ENCODE assay signal across 13 cellular contexts in the genomic region with DNA sequence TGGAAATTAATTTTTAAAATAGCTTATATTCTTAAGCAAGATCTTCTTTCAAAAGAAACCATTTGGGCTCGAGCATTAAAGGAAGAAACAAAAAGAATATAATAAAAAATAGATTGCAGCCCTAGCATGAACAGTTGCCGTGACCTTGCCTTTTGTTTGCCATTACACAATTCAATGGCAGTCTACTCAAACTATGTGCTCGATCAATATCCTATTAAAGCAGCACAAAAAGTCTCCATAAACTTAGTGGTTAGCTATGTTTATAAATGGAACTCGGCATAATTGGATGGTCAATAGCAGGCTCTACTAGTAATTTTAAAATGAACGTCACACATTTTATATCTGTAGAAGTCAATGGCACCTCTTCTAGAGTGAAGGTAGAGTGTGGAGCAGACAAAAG.
DNase-seq lines count a peak whose midpoint lies in the region; ATAC-seq, FAIRE-seq and TF ChIP-seq lines count a peak whose summit lies in the region.
"Had no signal": no experiment of that assay in that cellular context is flagged by ENCODE, and none has a peak within 500 bp of the region (broad histone marks: within the 10 kb centered on the region; RNA-seq: fewer than 3 reads in every experiment).

No MANE protein-coding gene starts in this region.

- no peaks in the 10 kb centered on the region for H3K27me3 Mint-ChIP-seq in osteocyte (ENCODE audit: unreplicated experiment)
- H3K27me3 Mint-ChIP-seq: naive thymus-derived CD8-positive, alpha-beta T cell had no signal

- peak overlapping the region; percentile 62 for H3K4me3 Mint-ChIP-seq in osteocyte (ENCODE audit: unreplicated experiment)
- H3K4me3 Mint-ChIP-seq: naive thymus-derived CD8-positive, alpha-beta T cell had no signal

- ATAC-seq in heart right ventricle, result no peak
- no peak for ATAC-seq in aorta (ENCODE audit: low FRiP score)
- ATAC-seq in HG02588 (IDR thresholded peaks at IDR 0.05; ENCODE audit: unreplicated experiment), result no peak
- ATAC-seq: naive thymus-derived CD8-positive, alpha-beta T cell had no signal

- H3K27ac Mint-ChIP-seq in osteocyte (ENCODE audit: unreplicated experiment), result peak overlapping the region; percentile 95
- H3K27ac Mint-ChIP-seq: naive thymus-derived CD8-positive, alpha-beta T cell had no signal

- dilution Hi-C loops in endothelial cell of umbilical vein (cut with MboI; ENCODE audit: extremely low pct_ligation_motif_present, low sequenced_read_pairs), result no loop called here

- intact Hi-C loops in heart right ventricle (cut with DNase I), result loop anchor here in 8 of 10 donors (2.0 to 10.0 kb wide), 12 partner anchors 87 to 288 kb away; partner anchors contain the start of gene NFIA (in 4 of the 8)
- intact Hi-C loops in cardiac septum (cut with DNase I), result loop anchor here (1.0 to 5.0 kb wide), 5 partner anchors 82 to 289 kb away; no protein-coding TSS in a partner anchor
- intact Hi-C loops in endothelial cell of umbilical vein (cut with micrococcal nuclease), result loop anchor here (1.0 to 10.0 kb wide), 16 partner anchors 19 to 1364 kb away; no protein-coding TSS in a partner anchor
- intact Hi-C loops in aorta (cut with DNase I), result loop anchor here (2.0 to 10.0 kb wide), 8 partner anchors 52 to 288 kb away; partner anchors contain the start of gene NFIA (in 2 of the 2)

- no peak overlapping the region for H2AFZ ChIP-seq in endothelial cell of umbilical vein (ENCODE audit: low read depth, low read length)

- H3K4me2 ChIP-seq in endothelial cell of umbilical vein (ENCODE audit: insufficient read depth, low read length), result peak overlapping the region; percentile 89
- H3K4me2 ChIP-seq: KMS-11 had no signal

- H3K27ac ChIP-seq in heart right ventricle (peak overlapping the region in 9 of 10 donors; percentile 44 to 86 (median 75)), endothelial cell of umbilical vein (ENCODE audit: insufficient read depth, low read depth, low read length) (peak overlapping the region; percentile 93), aorta (ENCODE audit: low read depth in 1 of 2, low read length in 2 of 2) (peak overlapping the region; percentile 36 to 75)
- H3K27ac ChIP-seq: KMS-11 had no signal

- POLR2A ChIA-PET in endothelial cell of umbilical vein (lab: Charles Lee), result no interaction called here

- no peak for TF ChIP-seq CTCF in heart right ventricle (IDR thresholded peaks at IDR 0.05)
- no peak for TF ChIP-seq CTCF in endothelial cell of umbilical vein (IDR thresholded peaks at IDR 0.05; ENCODE audit: extremely low read depth in 1 of 2, insufficient read depth in 1 of 2, low read depth in 1 of 2, low read length in 2 of 2)
- no peak for TF ChIP-seq CTCF in osteocyte (IDR thresholded peaks at IDR 0.05)

- 87 to 90% methylated on average over 5 of the region's 5 CpGs for WGBS in heart right ventricle, 2 donors
- WGBS in aorta, 2 donors, result 57 to 65% methylated on average over 5 of the region's 5 CpGs

- FAIRE-seq in endothelial cell of umbilical vein (lab: Jason Lieb, UNC), result no peak

- H3K36me3 ChIP-seq in heart right ventricle, result peaks cover 0 to 1% (median 0%) of the 10 kb centered on the region in 9 donors
- no peaks in the 10 kb centered on the region for H3K36me3 ChIP-seq in endothelial cell of umbilical vein (ENCODE audit: control insufficient read depth in 2 of 2, extremely low read depth in 1 of 2, insufficient read depth in 2 of 2, low read length in 2 of 2)
- H3K36me3 ChIP-seq in aorta (ENCODE audit: control insufficient read depth in 1 of 2, insufficient read depth in 2 of 2, low read length in 1 of 2), result no peaks in the 10 kb centered on the region

- peaks cover 2% of the 10 kb centered on the region for H3K79me2 ChIP-seq in endothelial cell of umbilical vein (ENCODE audit: control insufficient read depth, insufficient read depth, low read length)

- H3K4me1 ChIP-seq in heart right ventricle, result peaks cover 13 to 68% (median 51%) of the 10 kb centered on the region in 9 donors
- H3K4me1 ChIP-seq in endothelial cell of umbilical vein (ENCODE audit: control insufficient read depth, extremely low read depth, insufficient read depth, low read length), result peaks cover 27% of the 10 kb centered on the region
- peaks cover 4% of the 10 kb centered on the region in 2 donors for H3K4me1 ChIP-seq in aorta (ENCODE audit: control insufficient read depth in 1 of 2, insufficient read depth in 2 of 2, low read length in 2 of 2)

- H4K20me1 ChIP-seq in endothelial cell of umbilical vein (replicated peaks; ENCODE audit: control insufficient read depth, extremely low read depth, insufficient read depth, low read length), result no peaks in the 10 kb centered on the region

- no TSS peak for BruUV-seq in endothelial cell of umbilical vein (replicated peaks; lab: Mats Ljungman, UMichigan)

- H3K4me3 ChIP-seq in heart right ventricle (peak overlapping the region in 4 of 10 donors; percentile 11 to 28 (median 24)), endothelial cell of umbilical vein (replicated peaks in 1 of 3; ENCODE audit: insufficient read depth in 1 of 3, low read depth in 1 of 3, low read length in 3 of 3) (peak overlapping the region in 1 of 3 experiments; percentile 49), aorta (ENCODE audit: low read length in 2 of 2) (peak overlapping the region in 1 of 2 donors; percentile 48)

- H3K9me3 Mint-ChIP-seq in osteocyte (ENCODE audit: unreplicated experiment), result no peaks in the 10 kb centered on the region
- H3K9me3 Mint-ChIP-seq: naive thymus-derived CD8-positive, alpha-beta T cell had no signal

- H3K9me3 ChIP-seq in heart right ventricle (no peaks in the 10 kb centered on the region), endothelial cell of umbilical vein (replicated peaks; ENCODE audit: control insufficient read depth, insufficient read depth, low read length) (no peaks in the 10 kb centered on the region), aorta (ENCODE audit: control insufficient read depth, low read length) (no peaks in the 10 kb centered on the region)

- H3K27me3 ChIP-seq in heart right ventricle, result no peaks in the 10 kb centered on the region
- H3K27me3 ChIP-seq in endothelial cell of umbilical vein (ENCODE audit: control insufficient read depth in 2 of 2, insufficient read depth in 2 of 2, low read length in 2 of 2), result no peaks in the 10 kb centered on the region
- no peaks in the 10 kb centered on the region for H3K27me3 ChIP-seq in aorta (ENCODE audit: control insufficient read depth in 1 of 2, insufficient read depth in 2 of 2, low read length in 1 of 2)

- no peaks in the 10 kb centered on the region for H3K36me3 Mint-ChIP-seq in osteocyte (ENCODE audit: unreplicated experiment)

- peak overlapping the region; percentile 80 for H3K9ac ChIP-seq in endothelial cell of umbilical vein (replicated peaks; ENCODE audit: extremely low read depth, insufficient read depth, low read length)
- H3K9ac ChIP-seq: KMS-11 had no signal

- no peak for TF ChIP-seq POLR2A in endothelial cell of umbilical vein (IDR thresholded peaks at IDR 0.05; ENCODE audit: low read depth, low read length)

- DNase-seq in heart right ventricle (no peak), cardiac septum (ENCODE audit: low spot score) (no peak), endothelial cell of umbilical vein (ENCODE audit: low read depth, low spot score) (no peak), osteocyte (ENCODE audit: extremely low spot score, unreplicated experiment) (no peak), aorta (no peak), activated T-cell treated with anti-CD3 and anti-CD28 coated beads for 4 hours (no peak)
- DNase-seq in activated CD4-positive, alpha-beta T cell treated with anti-CD3 and anti-CD28 coated beads for 4 hours, result no peak
- DNase-seq: activated CD8-positive, alpha-beta memory T cell treated with anti-CD3 and anti-CD28 coated beads, Interleukin-2, amount 50 U/mL, for 4 hours; naive thymus-derived CD8-positive, alpha-beta T cell; stimulated activated CD4-positive, alpha-beta T cell treated with anti-CD3 and anti-CD28 coated beads, Interleukin-1b, Interleukin-23, amount 100 ng/mL, for 48 hours; stimulated activated naive CD4-positive, alpha-beta T cell had no signal

- H3K9me1 ChIP-seq in endothelial cell of umbilical vein (replicated peaks; ENCODE audit: control insufficient read depth, extremely low read depth, insufficient read depth, low read length), result no peaks in the 10 kb centered on the region

- CTCF ChIA-PET in endothelial cell of umbilical vein (lab: Charles Lee), result interaction anchor here (0.6 to 3.7 kb wide), 15 partner anchors 11 to 1368 kb away, joined by 3 to 40 read pairs (median 5); no protein-coding TSS in a partner anchor

- H3K4me1 Mint-ChIP-seq in osteocyte (ENCODE audit: unreplicated experiment), result peaks cover 36% of the 10 kb centered on the region
- H3K4me1 Mint-ChIP-seq: naive thymus-derived CD8-positive, alpha-beta T cell had no signal

TF ChIP-seq in endothelial cell of umbilical vein, 7 proteins besides CTCF, POLR2A, EP300 and RAD21:
- TF ChIP-seq JUN (IDR thresholded peaks at IDR 0.05; ENCODE audit: borderline replicate concordance, insufficient read depth, insufficient read length, low read depth) (no peak), FOS (IDR thresholded peaks at IDR 0.05; ENCODE audit: borderline replicate concordance, insufficient read depth, low read length) (no peak), GATA2 (IDR thresholded peaks at IDR 0.05; ENCODE audit: insufficient read depth, insufficient read length, low read depth, low read length) (no peak), POLR2AphosphoS5 (IDR thresholded peaks at IDR 0.05; ENCODE audit: insufficient read depth, low read depth, low read length) (no peak), EZH2 (IDR thresholded peaks at IDR 0.05; ENCODE audit: borderline replicate concordance, low read depth, low read length, severe bottlenecking) (no peak), MYC (IDR thresholded peaks at IDR 0.05; ENCODE audit: low read depth, low read length) (no peak)
- TF ChIP-seq, protein P1, sequence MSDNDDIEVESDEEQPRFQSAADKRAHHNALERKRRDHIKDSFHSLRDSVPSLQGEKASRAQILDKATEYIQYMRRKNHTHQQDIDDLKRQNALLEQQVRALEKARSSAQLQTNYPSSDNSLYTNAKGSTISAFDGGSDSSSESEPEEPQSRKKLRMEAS (IDR thresholded peaks at IDR 0.05; ENCODE audit: insufficient read depth, insufficient read length), result no peak
